In genomic region chr4:94334962-94335361, GRCh38 we compare ENCODE assay signal across 23 cellular contexts. TPM values are rescaled to one million over a fixed set of nuclear protein-coding genes. Genes with fewer than 3 reads are reported as not detected.
DNase-seq lines count a peak whose midpoint lies in the region; ATAC-seq, FAIRE-seq and TF ChIP-seq lines count a peak whose summit lies in the region.
"Had no signal": no experiment of that assay in that cellular context is flagged by ENCODE, and none has a peak within 500 bp of the region (broad histone marks: within the 10 kb centered on the region; RNA-seq: fewer than 3 reads in every experiment).

No MANE protein-coding gene starts in this region.

- H3K36me3 ChIP-seq in right lobe of liver (no peaks in the 10 kb centered on the region), HepG2 (replicated peaks in 1 of 2; ENCODE audit: control insufficient read depth in 1 of 2, insufficient read depth in 2 of 2, low read length in 2 of 2) (no peaks in the 10 kb centered on the region), neural progenitor cell (no peaks in the 10 kb centered on the region)
- H3K36me3 ChIP-seq: colonic mucosa had no signal

- H3K36me3 Mint-ChIP-seq in neural progenitor cell: no peaks in the 10 kb centered on the region
- H3K36me3 Mint-ChIP-seq: activated CD4-positive, alpha-beta memory T cell treated with anti-CD3 and anti-CD28 coated beads for 36 hours; IgD-negative memory B cell; immature natural killer cell had no signal

- H3K27ac Mint-ChIP-seq in neural progenitor cell: no peak overlapping the region
- H3K27ac Mint-ChIP-seq: activated CD4-positive, alpha-beta memory T cell treated with anti-CD3 and anti-CD28 coated beads for 36 hours; IgD-negative memory B cell; immature natural killer cell; stimulated activated naive CD8-positive, alpha-beta T cell treated with anti-CD3 and anti-CD28 coated beads, Interleukin-15, Interleukin-2, amounts not matched to agents 100 ng/mL and 50 ng/mL, for 24 hours had no signal

- no peaks in the 10 kb centered on the region for H3K79me2 ChIP-seq in HepG2 (ENCODE audit: insufficient read depth, low read length)
- no peaks in the 10 kb centered on the region for H3K79me2 ChIP-seq in neural progenitor cell (ENCODE audit: low read depth)

- no peaks in the 10 kb centered on the region for H3K9me3 Mint-ChIP-seq in neural progenitor cell
- H3K9me3 Mint-ChIP-seq: activated CD4-positive, alpha-beta memory T cell treated with anti-CD3 and anti-CD28 coated beads for 36 hours; stimulated activated naive CD8-positive, alpha-beta T cell treated with anti-CD3 and anti-CD28 coated beads, Interleukin-15, Interleukin-2, amounts not matched to agents 100 ng/mL and 50 ng/mL, for 24 hours had no signal

- TF ChIP-seq CTCF in right lobe of liver (IDR thresholded peaks at IDR 0.05) (no peak), HepG2 (CRISPR knock-in tag; IDR thresholded peaks at IDR 0.05) (no peak), neural progenitor cell (IDR thresholded peaks at IDR 0.05) (no peak)

- POLR2A ChIA-PET in HepG2 (lab: Yijun Ruan, JAX): no interaction called here

- FAIRE-seq in HepG2 (lab: Jason Lieb, UNC): no peak
- no peak for FAIRE-seq in GM12892 (lab: Jason Lieb, UNC)
- FAIRE-seq: D721Med, H54 had no signal

- H4K20me1 ChIP-seq in HepG2 (ENCODE audit: insufficient read depth, low read length) (no peaks in the 10 kb centered on the region), neural progenitor cell (ENCODE audit: low read depth) (no peaks in the 10 kb centered on the region)

- H3K4me3 Mint-ChIP-seq in neural progenitor cell: no peak overlapping the region
- H3K4me3 Mint-ChIP-seq: activated CD4-positive, alpha-beta memory T cell treated with anti-CD3 and anti-CD28 coated beads for 36 hours; IgD-negative memory B cell; immature natural killer cell; stimulated activated naive CD8-positive, alpha-beta T cell treated with anti-CD3 and anti-CD28 coated beads, Interleukin-15, Interleukin-2, amounts not matched to agents 100 ng/mL and 50 ng/mL, for 24 hours had no signal

- 70% methylated on average over 3 of the region's 3 CpGs for whole genome bisulfite sequencing in right lobe of liver (ENCODE audit: insufficient coverage, low coverage, low lambda C conversion rate, missing lambda C conversion rate)
- 28% methylated on average over 3 of the region's 3 CpGs for WGBS in HepG2 (ENCODE audit: low lambda C conversion rate)

- H3K4me2 ChIP-seq in HepG2 (ENCODE audit: low read depth, low read length) (no peak overlapping the region), neural progenitor cell (no peak overlapping the region)

- no peaks in the 10 kb centered on the region for H3K4me1 ChIP-seq in right lobe of liver
- H3K4me1 ChIP-seq in HepG2 (ENCODE audit: insufficient read depth, low read length): no peaks in the 10 kb centered on the region
- H3K4me1 ChIP-seq in neural progenitor cell: peaks cover 13% of the 10 kb centered on the region
- H3K4me1 ChIP-seq: colonic mucosa had no signal

- TF ChIP-seq POLR2A in right lobe of liver (IDR thresholded peaks at IDR 0.05) (no peak), HepG2 (IDR thresholded peaks at IDR 0.05; ENCODE audit: insufficient read depth in 1 of 2, low read depth in 2 of 2, low read length in 2 of 2) (no peak), GM12892 (IDR thresholded peaks at IDR 0.05; ENCODE audit: low read depth, low read length) (no peak)

- peak in 3 of 4 donors; percentile 27 to 91 (median 81) for ATAC-seq in right lobe of liver
- ATAC-seq in HepG2: no peak
- no peak for ATAC-seq in HG02610 (IDR thresholded peaks at IDR 0.05; ENCODE audit: unreplicated experiment)
- no peak for ATAC-seq in GM21576 (IDR thresholded peaks at IDR 0.05; ENCODE audit: unreplicated experiment)

- H3K27me3 ChIP-seq in right lobe of liver: no peaks in the 10 kb centered on the region
- no peaks in the 10 kb centered on the region for H3K27me3 ChIP-seq in HepG2 (ENCODE audit: control insufficient read depth in 1 of 2, insufficient read depth in 2 of 2, low read length in 2 of 2)
- H3K27me3 ChIP-seq in neural progenitor cell: no peaks in the 10 kb centered on the region
- H3K27me3 ChIP-seq: colonic mucosa had no signal

- peaks cover 3% of the 10 kb centered on the region for H3K27me3 Mint-ChIP-seq in neural progenitor cell (ENCODE audit: insufficient read depth, low read depth)
- H3K27me3 Mint-ChIP-seq: activated CD4-positive, alpha-beta memory T cell treated with anti-CD3 and anti-CD28 coated beads for 36 hours had no signal

- no TSS peak for BruUV-seq in HepG2 (replicated peaks; lab: Mats Ljungman, UMichigan)

- H3F3A ChIP-seq in neural progenitor cell (ENCODE audit: low read depth): no peaks in the 10 kb centered on the region

- DNase-seq in right lobe of liver (no peak), HepG2 (ENCODE audit: low spot score) (no peak), epithelial cell of prostate (ENCODE audit: low read depth, low spot score) (peak; percentile 12), neural progenitor cell (ENCODE audit: low spot score) (no peak), dermis blood vessel endothelial cell (no peak), GM12892 (ENCODE audit: insufficient read length) (no peak)
- DNase-seq: activated CD4-positive, alpha-beta memory T cell treated with anti-CD3 and anti-CD28 coated beads for 36 hours; activated CD4-positive, CD25-positive, alpha-beta regulatory T cell; activated effector memory CD4-positive, alpha-beta T cell treated with Interleukin-2 at 50 U/mL for 16 hours; colonic mucosa; immature natural killer cell; NCI-H748 treated with DMSO at 0.1 percent for 48 hours; stimulated activated CD4-positive, alpha-beta T cell treated with anti-CD3 and anti-CD28 coated beads, Interleukin-4, amount 100 ng/mL, for 4 hours; T1000; trophoblast cell had no signal

- H3K9me3 ChIP-seq in right lobe of liver (no peaks in the 10 kb centered on the region), HepG2 (ENCODE audit: low read length) (no peaks in the 10 kb centered on the region), neural progenitor cell (ENCODE audit: low read depth) (no peaks in the 10 kb centered on the region)
- H3K9me3 ChIP-seq: colonic mucosa had no signal

- no peak overlapping the region for H3K27ac ChIP-seq in right lobe of liver
- H3K27ac ChIP-seq in HepG2 (ENCODE audit: extremely low read length, insufficient read depth, low read length): no peak overlapping the region
- H3K27ac ChIP-seq in epithelial cell of prostate: no peak overlapping the region
- H3K27ac ChIP-seq in neural progenitor cell: no peak overlapping the region
- H3K27ac ChIP-seq: colonic mucosa had no signal

- H3K4me3 ChIP-seq in right lobe of liver (no peak overlapping the region), HepG2 (replicated peaks in 1 of 3; ENCODE audit: insufficient read depth in 1 of 3, low read depth in 2 of 3, low read length in 3 of 3) (no peak overlapping the region), neural progenitor cell (no peak overlapping the region)
- H3K4me3 ChIP-seq: colonic mucosa, lung had no signal

- TF ChIP-seq EP300 in HepG2 (IDR thresholded peaks at IDR 0.05; ENCODE audit: low read depth in 2 of 2, low read length in 2 of 2) (no peak), HepG2 (CRISPR knock-in tag; IDR thresholded peaks at IDR 0.05; ENCODE audit: borderline replicate concordance) (no peak)

- TF ChIP-seq RAD21 in HepG2 (CRISPR knock-in tag; IDR thresholded peaks at IDR 0.05): no peak

- H3K4me1 Mint-ChIP-seq in neural progenitor cell: peaks cover 3% of the 10 kb centered on the region

- H3K9ac ChIP-seq in HepG2 (ENCODE audit: insufficient read depth, low read depth, low read length) (no peak overlapping the region), neural progenitor cell (no peak overlapping the region)

- in situ Hi-C loops in HepG2 (cut with HindIII; ENCODE audit: extremely low pct_ligation_motif_present, low pct_unique_long_range_greater_than_20kb): no loop called here

- H2AFZ ChIP-seq in HepG2 (ENCODE audit: low read length): no peak overlapping the region
- H2AFZ ChIP-seq in neural progenitor cell (replicated peaks): peak overlapping the region; percentile 54

- intact Hi-C loops in right lobe of liver (cut with DNase I) (no loop called here), HepG2 (cut with micrococcal nuclease; ENCODE audit: unreplicated experiment) (no loop called here)

- CTCF ChIA-PET in HepG2 (lab: Yijun Ruan, JAX; ENCODE audit: low intra/inter-chr PET ratio, low total read pairs): no interaction called here

RNA-seq across cellular contexts. Expression of gene HPGDS, which starts 7.7 kb away (rescaled TPM):
- total RNA-seq in right lobe of liver (under 1 TPM in 5 of 6 experiments, not detected in 1; 0.16 to 0.98 (median 0.54) TPM), HepG2 (2016; rRNA removed; fragmentation: Illumina TruSeq; extraction: Trizol) (not detected in 2 replicates), neural progenitor cell (ENCODE audit: low replicate concordance) (not detected in 2 replicates), dermis blood vessel endothelial cell (not detected in 2 replicates)
- not detected in 2 replicates for total RNA-seq in HepG2 (2016; cell fraction: cytosol; rRNA removed; fragmentation: Illumina TruSeq; extraction: Trizol; ENCODE audit: low read depth)
- not detected in 2 replicates for total RNA-seq in HepG2 (2016; cell fraction: insoluble cytoplasmic fraction; rRNA removed; fragmentation: Illumina TruSeq; extraction: Trizol)
- total RNA-seq in HepG2 (2016; cell fraction: membrane; rRNA removed; fragmentation: Illumina TruSeq; extraction: Trizol): not detected in 2 replicates
- not detected in 2 replicates for total RNA-seq in HepG2 (2016; cell fraction: nucleus; rRNA removed; fragmentation: Illumina TruSeq; extraction: Trizol)
- polyA plus RNA-seq in HepG2 (2011; rRNA removed): not detected in 2 replicates
- not detected in 2 replicates for polyA plus RNA-seq in HepG2 (2011; cell fraction: cytosol; rRNA removed)
- polyA plus RNA-seq in HepG2 (2011; cell fraction: nucleus; rRNA removed): not detected in 2 replicates
- polyA plus RNA-seq in HepG2 (2012): not detected in 2 replicates
- not detected in 2 replicates for polyA plus RNA-seq in HepG2 (2016; cell fraction: cytosol; fragmentation: Illumina TruSeq; extraction: Trizol; ENCODE audit: low read depth)
- not detected in 2 replicates for polyA plus RNA-seq in HepG2 (2016; cell fraction: insoluble cytoplasmic fraction; fragmentation: Illumina TruSeq; extraction: Trizol; ENCODE audit: low read depth)
- not detected in 2 replicates for polyA plus RNA-seq in HepG2 (2016; cell fraction: membrane; fragmentation: Illumina TruSeq; extraction: Trizol; ENCODE audit: low read depth)
- not detected in 2 replicates for polyA plus RNA-seq in HepG2 (2016; cell fraction: nucleus; fragmentation: Illumina TruSeq; extraction: Trizol; ENCODE audit: insufficient read depth, low read depth)
- polyA minus RNA-seq in HepG2 (2011; rRNA and poly(A)+ RNA removed; ENCODE audit: low replicate concordance): not detected in 2 replicates
- polyA minus RNA-seq in HepG2 (2011; cell fraction: cytosol; rRNA and poly(A)+ RNA removed): not detected in 2 replicates
- not detected in 2 replicates for polyA minus RNA-seq in HepG2 (2011; cell fraction: nucleus; rRNA and poly(A)+ RNA removed)
- polyA plus RNA-seq in GM12892 (2012; ENCODE audit: missing spikeins): not detected
- polyA plus RNA-seq: BJ, IgD-negative memory B cell had no signal

Comparison
In these comparisons a context has a peak if more than half of its experiments do, and no peak if none do; other contexts are left out.
1. ATAC-seq: peak in right lobe of liver (3 of 4); none in HepG2 (single experiment), HG02610 (single experiment) and GM21576 (single experiment).